8 cellular contexts compared by ENCODE assay signal in genomic region chr16:1723450-1724147, GRCh38. TPM values are rescaled to one million over a fixed set of nuclear protein-coding genes. Genes with fewer than 3 reads are reported as not detected.
DNase-seq lines count a peak whose midpoint lies in the region; ATAC-seq and TF ChIP-seq lines count a peak whose summit lies in the region.

No MANE protein-coding gene starts in this region.

- H3K27me3 Mint-ChIP-seq in CD4-positive, alpha-beta T cell: no peaks in the 10 kb centered on the region
- no peaks in the 10 kb centered on the region for H3K27me3 Mint-ChIP-seq in T-helper 2 cell treated with Interferon-gamma antibody and Interleukin-4, amounts not matched to agents 5 μg/mL and 100 μg/mL, for 36 hours (ENCODE audit: low read depth)

- peak; percentile 91 for TF ChIP-seq CTCF in CD4-positive, alpha-beta T cell (IDR thresholded peaks at IDR 0.05)
- TF ChIP-seq CTCF in HFF-Myc (IDR thresholded peaks at IDR 0.05; ENCODE audit: low read depth, low read length, missing control alignments) (peak; percentile 67), lung (IDR thresholded peaks at IDR 0.05; ENCODE audit: control extremely low read depth, extremely low read depth) (peak; percentile 45), thoracic aorta (IDR thresholded peaks at IDR 0.05) (peak; percentile 72)

- peak overlapping the region; percentile 61 for H3K27ac Mint-ChIP-seq in CD4-positive, alpha-beta T cell
- peak overlapping the region; percentile 71 for H3K27ac Mint-ChIP-seq in T-helper 2 cell treated with Interferon-gamma antibody and Interleukin-4, amounts not matched to agents 5 μg/mL and 100 μg/mL, for 36 hours

- POLR2A ChIA-PET in CD4-positive, alpha-beta T cell (lab: Charles Lee): no interaction called here

- no peak overlapping the region for H3K4me3 ChIP-seq in HFF-Myc (replicated peaks; ENCODE audit: low read depth, low read length)
- no peak overlapping the region for H3K4me3 ChIP-seq in lung
- no peak overlapping the region for H3K4me3 ChIP-seq in thoracic aorta

- H3K36me3 Mint-ChIP-seq in CD4-positive, alpha-beta T cell (ENCODE audit: low read depth): peaks cover 26% of the 10 kb centered on the region
- peaks cover 9% of the 10 kb centered on the region for H3K36me3 Mint-ChIP-seq in T-helper 2 cell treated with Interferon-gamma antibody and Interleukin-4, amounts not matched to agents 5 μg/mL and 100 μg/mL, for 36 hours (ENCODE audit: low read depth)

- peak in 8 of 10 experiments; percentile 14 to 46 (median 28) for DNase-seq in CD4-positive, alpha-beta T cell
- DNase-seq in HFF-Myc (ENCODE audit: extremely low read depth, low read depth) (no peak), cerebellar cortex (ENCODE audit: low spot score) (peak; percentile 64), lung (ENCODE audit: low spot score) (no peak), thoracic aorta (ENCODE audit: low spot score) (no peak), NCI-H128 (lab: John Stamatoyannopoulos, UW; ENCODE audit: unreplicated experiment) (no peak)
- DNase-seq in T-helper 2 cell treated with Interferon-gamma antibody and Interleukin-4, amounts not matched to agents 5 μg/mL and 100 μg/mL, for 36 hours (ENCODE audit: low spot score): peak; percentile 18

- peaks cover 45% of the 10 kb centered on the region for H3K4me1 Mint-ChIP-seq in CD4-positive, alpha-beta T cell (ENCODE audit: low read depth)
- peaks cover 22% of the 10 kb centered on the region for H3K4me1 Mint-ChIP-seq in T-helper 2 cell treated with Interferon-gamma antibody and Interleukin-4, amounts not matched to agents 5 μg/mL and 100 μg/mL, for 36 hours (ENCODE audit: low read depth)

- CTCF ChIA-PET in CD4-positive, alpha-beta T cell (lab: Charles Lee): interaction anchor here (0.9 to 1.2 kb wide), 3 partner anchors 30 to 360 kb away, joined by 3 to 4 read pairs (median 3); partner anchors contain the start of gene JPT2

- H3K9me3 ChIP-seq in CD4-positive, alpha-beta T cell (ENCODE audit: control insufficient read depth, low read length): no peaks in the 10 kb centered on the region
- no peaks in the 10 kb centered on the region for H3K9me3 ChIP-seq in lung (ENCODE audit: control insufficient read depth in 2 of 2, insufficient read depth in 1 of 2, low read length in 1 of 2)
- no peaks in the 10 kb centered on the region for H3K9me3 ChIP-seq in thoracic aorta

- H3K4me1 ChIP-seq in lung (ENCODE audit: control insufficient read depth in 2 of 2, insufficient read depth in 2 of 2, low read length in 2 of 2): peaks cover 2 to 4% of the 10 kb centered on the region in 2 donors
- peaks cover 14 to 22% of the 10 kb centered on the region in 2 donors for H3K4me1 ChIP-seq in thoracic aorta (ENCODE audit: control insufficient read depth in 1 of 2, low read depth in 2 of 2)

- no peaks in the 10 kb centered on the region for H3K9me3 Mint-ChIP-seq in CD4-positive, alpha-beta T cell
- no peaks in the 10 kb centered on the region for H3K9me3 Mint-ChIP-seq in T-helper 2 cell treated with Interferon-gamma antibody and Interleukin-4, amounts not matched to agents 5 μg/mL and 100 μg/mL, for 36 hours

- ATAC-seq in CD4-positive, alpha-beta T cell (ENCODE audit: poor library complexity): peak; percentile 41
- ATAC-seq in lung (ENCODE audit: insufficient read depth, low FRiP score) (no peak), thoracic aorta (ENCODE audit: insufficient number of reproducible peaks, low FRiP score, low read depth) (no peak), HG02759 (IDR thresholded peaks at IDR 0.05; ENCODE audit: unreplicated experiment) (no peak)

- H3K36me3 ChIP-seq in lung (ENCODE audit: control insufficient read depth in 2 of 2, insufficient read depth in 2 of 2, low read length in 2 of 2) (peaks cover 3 to 30% of the 10 kb centered on the region in 2 donors), thoracic aorta (peaks cover 22% of the 10 kb centered on the region)

- peak overlapping the region; percentile 5 for H3K4me3 Mint-ChIP-seq in CD4-positive, alpha-beta T cell
- H3K4me3 Mint-ChIP-seq in T-helper 2 cell treated with Interferon-gamma antibody and Interleukin-4, amounts not matched to agents 5 μg/mL and 100 μg/mL, for 36 hours: peak overlapping the region; percentile 34

- 54 to 55% methylated on average over 6 of the region's 6 CpGs for WGBS in lung, 2 donors

- H3K27ac ChIP-seq in CD4-positive, alpha-beta T cell (ENCODE audit: low read depth, low read length): no peak overlapping the region
- H3K27ac ChIP-seq in lung (ENCODE audit: low read depth in 1 of 2, low read length in 1 of 2): no peak overlapping the region
- no peak overlapping the region for H3K27ac ChIP-seq in thoracic aorta

- no peaks in the 10 kb centered on the region for H3K27me3 ChIP-seq in CD4-positive, alpha-beta T cell (ENCODE audit: control insufficient read depth, insufficient read depth, low read length)
- no peaks in the 10 kb centered on the region for H3K27me3 ChIP-seq in lung (ENCODE audit: control insufficient read depth, insufficient read depth)
- no peaks in the 10 kb centered on the region for H3K27me3 ChIP-seq in thoracic aorta (replicated peaks; ENCODE audit: insufficient read depth)

- intact Hi-C loops in CD4-positive, alpha-beta T cell (cut with DNase I, micrococcal nuclease): loop anchor here in 1 of 2 experiments (1.0 kb wide), 1 partner anchor 17 kb away; the partner anchor contains the start of gene MAPK8IP3

RNA-seq across cellular contexts. Expression of gene MAPK8IP3, which starts 17.6 kb away (rescaled TPM):
- total RNA-seq in CD4-positive, alpha-beta T cell: 100 to 1,000 TPM; 290 to 297 TPM
- total RNA-seq in lung (10 to 100 TPM; 51.5 to 75.7 TPM), thoracic aorta (100 to 1,000 TPM; 109 to 111 TPM)
- polyA plus RNA-seq in lung: 10 to 100 TPM; 40.3 to 76.7 TPM

RNA-seq across cellular contexts. Expression of gene JPT2, which starts 45.5 kb away (rescaled TPM):
- total RNA-seq in CD4-positive, alpha-beta T cell: 1 to 10 TPM; 2.5 to 3.2 TPM
- total RNA-seq in lung: 10 to 100 TPM; 53.4 to 71.9 TPM
- 10 to 100 TPM; 28.7 to 49.7 TPM for polyA plus RNA-seq in lung
- total RNA-seq in thoracic aorta: 10 to 100 TPM; 17.1 to 26.1 TPM

RNA-seq across cellular contexts. Expression of gene NME3, which starts 47.7 kb away (rescaled TPM):
- total RNA-seq in CD4-positive, alpha-beta T cell: 10 to 100 TPM; 46.2 to 54.2 TPM
- total RNA-seq in lung: 10 to 100 TPM; 25.1 to 66.1 TPM
- polyA plus RNA-seq in lung: 100 to 1,000 TPM in 1 of 2 donors, 10 to 100 TPM in 1; 67.6 to 197 TPM
- 100 to 1,000 TPM in 1 of 2 donors, 10 to 100 TPM in 1; 68.1 to 165 TPM for total RNA-seq in thoracic aorta

RNA-seq across cellular contexts. Expression of gene EME2, which starts 49.0 kb away (rescaled TPM):
- 10 to 100 TPM; 28.6 to 30.8 TPM for total RNA-seq in CD4-positive, alpha-beta T cell
- total RNA-seq in lung: 10 to 100 TPM; 10.0 to 30.2 TPM
- 1 to 10 TPM; 8.6 to 9.5 TPM for polyA plus RNA-seq in lung
- 10 to 100 TPM; 23.4 to 29.2 TPM for total RNA-seq in thoracic aorta

RNA-seq across cellular contexts. Expression of gene MRPS34, which starts 49.3 kb away (rescaled TPM):
- 10 to 100 TPM; 25.5 to 26.9 TPM for total RNA-seq in CD4-positive, alpha-beta T cell
- total RNA-seq in lung: 10 to 100 TPM; 40.1 to 90.7 TPM
- 100 to 1,000 TPM; 110 TPM for polyA plus RNA-seq in lung
- total RNA-seq in thoracic aorta: 10 to 100 TPM; 36.9 to 48.3 TPM

Comparison
In these comparisons a context has a peak if more than half of its experiments do, and no peak if none do; other contexts are left out.
1. DNase-seq: peak in CD4-positive, alpha-beta T cell (8 of 10), T-helper 2 cell treated with Interferon-gamma antibody and Interleukin-4, amounts not matched to agents 5 μg/mL and 100 μg/mL, for 36 hours (single experiment) and cerebellar cortex (single experiment); none in HFF-Myc (single experiment), lung (single experiment), thoracic aorta (single experiment) and NCI-H128 (single experiment).
2. RNA of gene JPT2, which starts 45.5 kb away (total RNA-seq): 53.4 to 71.9 TPM in lung and 17.1 to 26.1 TPM in thoracic aorta; 2.5 to 3.2 TPM in CD4-positive, alpha-beta T cell; every median in the first group is over 4 times any median in the second.
3. Peak in every context shown above with its lines, with median percentiles within 50 percentile points of each other: CTCF ChIP-seq.